22 cellular contexts compared by ENCODE assay signal in genomic region chr5:151262532-151262931, GRCh38. TPM values are rescaled to one million over a fixed set of nuclear protein-coding genes. Genes with fewer than 3 reads are reported as not detected.
"Had no signal": no experiment of that assay in that cellular context is flagged by ENCODE, and none has a peak within 500 bp of the region (broad histone marks: within the 10 kb centered on the region; RNA-seq: fewer than 3 reads in every experiment).

No MANE protein-coding gene starts in this region.

- DNase-seq: effector memory CD8-positive, alpha-beta T cell; foreskin melanocyte; head of caudate nucleus; kidney; left cardiac atrium; mucosa of descending colon; natural killer cell; ovary; right cardiac atrium; small intestine; stimulated activated CD4-positive, alpha-beta T cell treated with anti-CD3 and anti-CD28 coated beads, Interleukin-12 subunit alpha, Interleukin-12 subunit beta, amount 100 ng/mL, for 4 hours; stimulated activated naive CD8-positive, alpha-beta T cell treated with anti-CD3 and anti-CD28 coated beads, Interleukin-15, Interleukin-2, amounts not matched to agents 100 U/mL and 50 U/mL, for 24 hours; thyroid gland had no signal

- H3K9me3 ChIP-seq: mucosa of descending colon, ovary, suprapubic skin, thyroid gland had no signal

- ATAC-seq: effector memory CD8-positive, alpha-beta T cell; left cardiac atrium; mucosa of descending colon; natural killer cell; right cardiac atrium; stimulated activated naive CD8-positive, alpha-beta T cell treated with anti-CD3 and anti-CD28 coated beads, Interleukin-15, Interleukin-2, amounts not matched to agents 100 U/mL and 50 U/mL, for 24 hours had no signal

- H3K9me3 Mint-ChIP-seq: dendritic cell treated with granulocyte-macrophage colony-stimulating factor and Interleukin-4, amounts not matched to agents 40 ng/mL and 50 ng/mL, for 4 days; effector memory CD8-positive, alpha-beta T cell; natural killer cell; neural crest cell; type B pancreatic cell had no signal

- H3K27ac ChIP-seq: hepatocyte, ovary, thyroid gland had no signal

- H2AFZ ChIP-seq: hepatocyte had no signal

- H3K36me3 ChIP-seq: ovary had no signal

- H3K27me3 Mint-ChIP-seq: dendritic cell treated with granulocyte-macrophage colony-stimulating factor and Interleukin-4, amounts not matched to agents 40 ng/mL and 50 ng/mL, for 4 days; effector memory CD8-positive, alpha-beta T cell; type B pancreatic cell had no signal

- H3K27ac Mint-ChIP-seq: dendritic cell treated with granulocyte-macrophage colony-stimulating factor and Interleukin-4, amounts not matched to agents 40 ng/mL and 50 ng/mL, for 4 days; natural killer cell had no signal

- H3K4me1 ChIP-seq: thyroid gland had no signal

- H3K4me3 ChIP-seq: hepatocyte, mucosa of descending colon, ovary, suprapubic skin, thyroid gland had no signal

- H3K4me3 Mint-ChIP-seq: dendritic cell treated with granulocyte-macrophage colony-stimulating factor and Interleukin-4, amounts not matched to agents 40 ng/mL and 50 ng/mL, for 4 days; effector memory CD8-positive, alpha-beta T cell; natural killer cell; neural crest cell; type B pancreatic cell had no signal

- H3K4me1 Mint-ChIP-seq: neural crest cell had no signal

- H3K27me3 ChIP-seq: hepatocyte, ovary, suprapubic skin, thyroid gland had no signal

- H3K36me3 Mint-ChIP-seq: natural killer cell had no signal

- H3K79me2 ChIP-seq: hepatocyte had no signal

- H3K4me2 ChIP-seq: hepatocyte had no signal

RNA-seq across cellular contexts. Expression of gene SLC36A3, which starts 41.0 kb away (rescaled TPM):
- total RNA-seq: epithelial cell of proximal tubule, hepatocyte, kidney, left cardiac atrium, liver, lung microvascular endothelial cell, mucosa of descending colon, natural killer cell, neural crest cell, ovary, posterior vena cava, right cardiac atrium, suprapubic skin, thyroid gland had no signal
- polyA plus RNA-seq: hepatocyte, liver, ovary, right cardiac atrium, small intestine had no signal
